17 cellular contexts compared by ENCODE assay signal in genomic region chr1:10973956-10974881, GRCh38. TPM values are rescaled to one million over a fixed set of nuclear protein-coding genes. Genes with fewer than 3 reads are reported as not detected.
DNase-seq lines count a peak whose midpoint lies in the region; ATAC-seq and TF ChIP-seq lines count a peak whose summit lies in the region.
"Had no signal": no experiment of that assay in that cellular context is flagged by ENCODE, and none has a peak within 500 bp of the region (broad histone marks: within the 10 kb centered on the region; RNA-seq: fewer than 3 reads in every experiment).

No MANE protein-coding gene starts in this region.

- no peak for TF ChIP-seq CTCF in mammary epithelial cell (conservative IDR thresholded peaks at IDR 0.05 in 1 of 2, IDR thresholded peaks at IDR 0.05 in 1 of 2; ENCODE audit: extremely low read depth in 1 of 2, insufficient read depth in 1 of 2, low read depth in 1 of 2, low read length in 2 of 2)

- no peak overlapping the region for H2BK120ac ChIP-seq in neuronal stem cell (ENCODE audit: low read depth, low read length)

- H3K79me1 ChIP-seq in neuronal stem cell (ENCODE audit: low read depth, low read length), result no peaks in the 10 kb centered on the region

- peak overlapping the region; percentile 92 for H3K18ac ChIP-seq in neuronal stem cell (ENCODE audit: low read length)

- H3K9me3 ChIP-seq in mammary epithelial cell (replicated peaks; ENCODE audit: insufficient read depth, low read length) (no peaks in the 10 kb centered on the region), neuronal stem cell (replicated peaks in 1 of 2; ENCODE audit: control insufficient read depth in 2 of 2, insufficient read depth in 1 of 2, low read depth in 1 of 2, low read length in 2 of 2) (peaks cover 0 to 9% of the 10 kb centered on the region in 2 donors)
- H3K9me3 ChIP-seq: Caco-2 had no signal

- peak; percentile 12 for ATAC-seq in Right ventricle myocardium inferior
- ATAC-seq in Right ventricle myocardium superior (ENCODE audit: poor library complexity), result no peak
- ATAC-seq in HG03457 (IDR thresholded peaks at IDR 0.05; ENCODE audit: unreplicated experiment), result no peak
- no peak for ATAC-seq in HG03280 (IDR thresholded peaks at IDR 0.05; ENCODE audit: unreplicated experiment)

- H2AK5ac ChIP-seq in neuronal stem cell (ENCODE audit: low read depth, low read length), result no peak overlapping the region

- dilution Hi-C loops in mammary epithelial cell (cut with HindIII; ENCODE audit: low sequenced_read_pairs), result no loop called here

- peaks cover 29% of the 10 kb centered on the region for H3K4me1 ChIP-seq in mammary epithelial cell (ENCODE audit: insufficient read depth, low read length)
- peaks cover 16 to 24% of the 10 kb centered on the region in 2 donors for H3K4me1 ChIP-seq in neuronal stem cell (ENCODE audit: control insufficient read depth in 2 of 2, insufficient read depth in 1 of 2, low read depth in 1 of 2, low read length in 2 of 2)
- H3K4me1 ChIP-seq: Caco-2 had no signal

- WGBS in mammary epithelial cell (ENCODE audit: low coverage, missing lambda C conversion rate), result 45% methylated on average over 14 of the region's 17 CpGs
- WGBS in neuronal stem cell (ENCODE audit: extremely low coverage in 2 of 2, insufficient read length in 2 of 2, insufficient replicate concordance in 1 of 2), 2 donors, result no CpG with 5 or more reads among the region's 17 CpGs

- H2BK12ac ChIP-seq in neuronal stem cell (ENCODE audit: low read length), result peak overlapping the region; percentile 79

- no peaks in the 10 kb centered on the region for H3K27me3 ChIP-seq in mammary epithelial cell (ENCODE audit: insufficient read depth, low read length)
- H3K27me3 ChIP-seq in neuronal stem cell (ENCODE audit: control insufficient read depth in 3 of 3, insufficient read depth in 3 of 3, low read depth in 1 of 3, low read length in 3 of 3), result peaks cover 0 to 4% (median 0%) of the 10 kb centered on the region in 3 experiments

- H3K4me2 ChIP-seq in mammary epithelial cell (ENCODE audit: insufficient read depth, low read depth, low read length) (no peak overlapping the region), neuronal stem cell (ENCODE audit: insufficient read depth, low read length, poor library complexity, severe bottlenecking) (no peak overlapping the region)
- H3K4me2 ChIP-seq: GM23338, PC-9 had no signal

- H2AFZ ChIP-seq in mammary epithelial cell (ENCODE audit: low read depth, low read length) (peak overlapping the region; percentile 1), neuronal stem cell (ENCODE audit: low read length) (peak overlapping the region; percentile 53)
- H2AFZ ChIP-seq: GM23338, PC-9 had no signal

- H3K9ac ChIP-seq in mammary epithelial cell (ENCODE audit: insufficient read depth, low read length) (no peak overlapping the region), neuronal stem cell (ENCODE audit: low read depth, low read length, poor library complexity) (no peak overlapping the region)

- peak overlapping the region; percentile 81 for H4K91ac ChIP-seq in neuronal stem cell (ENCODE audit: low read depth, low read length, poor library complexity)

- H3K23ac ChIP-seq in neuronal stem cell (ENCODE audit: low read depth, low read length, poor library complexity), result no peak overlapping the region

- BruUV-seq in mammary epithelial cell (replicated peaks; lab: Mats Ljungman, UMichigan), result no TSS peak

- no peaks in the 10 kb centered on the region for H3K36me3 ChIP-seq in mammary epithelial cell (ENCODE audit: insufficient read depth, low read length)
- H3K36me3 ChIP-seq in neuronal stem cell (replicated peaks in 1 of 2; ENCODE audit: control insufficient read depth in 2 of 2, insufficient read depth in 2 of 2, low read length in 2 of 2), result no peaks in the 10 kb centered on the region

- H2BK5ac ChIP-seq in neuronal stem cell (ENCODE audit: low read length), result no peak overlapping the region

- no peak overlapping the region for H3K27ac ChIP-seq in mammary epithelial cell (ENCODE audit: insufficient read depth, low read depth, low read length)
- H3K27ac ChIP-seq in neuronal stem cell (replicated peaks; ENCODE audit: low read length), result no peak overlapping the region
- H3K27ac ChIP-seq: PC-9 had no signal

- CTCF ChIA-PET in mammary epithelial cell (lab: Charles Lee; ENCODE audit: low non-redundant PET), result no interaction called here

- H4K8ac ChIP-seq in neuronal stem cell (ENCODE audit: low read depth, low read length), result peak overlapping the region; percentile 31

- no peaks in the 10 kb centered on the region for H4K20me1 ChIP-seq in mammary epithelial cell (ENCODE audit: insufficient read depth, low read length)

- no peak for DNase-seq in Right ventricle myocardium inferior (ENCODE audit: missing footprints)
- no peak for DNase-seq in Right ventricle myocardium superior
- no peak for DNase-seq in mammary epithelial cell
- no peak for DNase-seq in neuronal stem cell (ENCODE audit: low spot score)
- no peak for DNase-seq in NCI-H1092 treated with DMSO at 0.1 percent for 48 hours (lab: John Stamatoyannopoulos, UW)
- DNase-seq in SKM-1 treated with dmso at 0.1 percent for 144 hours (lab: John Stamatoyannopoulos, UW; ENCODE audit: unreplicated experiment), result no peak
- DNase-seq: 8988T; Caco-2; CD4-positive, alpha-beta T cell; GDM1; NCI-H1105 treated with DMSO at 0.1 percent for 48 hours; NCI-H1694; PC-9 had no signal

- no peak overlapping the region for H3K4me3 ChIP-seq in mammary epithelial cell (replicated peaks in 1 of 3; ENCODE audit: insufficient read depth in 1 of 3, low read depth in 2 of 3, low read length in 3 of 3)
- no peak overlapping the region for H3K4me3 ChIP-seq in neuronal stem cell (ENCODE audit: low read length in 2 of 2)
- H3K4me3 ChIP-seq: GM23338, K562, PC-9 had no signal

- H3K4ac ChIP-seq in neuronal stem cell (ENCODE audit: low read length), result no peak overlapping the region

- in situ Hi-C loops in mammary epithelial cell (cut with MboI; ENCODE audit: low sequenced_read_pairs in 2 of 2), result no loop called here

- intact Hi-C loops in Right ventricle myocardium inferior (cut with DNase I) (no loop called here), Right ventricle myocardium superior (cut with DNase I) (no loop called here), mammary epithelial cell (cut with micrococcal nuclease) (no loop called here)

- peak overlapping the region; percentile 92 for H2BK15ac ChIP-seq in neuronal stem cell (ENCODE audit: low read length)

- no peak overlapping the region for H3K14ac ChIP-seq in neuronal stem cell (ENCODE audit: low read length)

- H3K79me2 ChIP-seq in mammary epithelial cell (ENCODE audit: insufficient read depth, low read length), result no peaks in the 10 kb centered on the region

RNA-seq across cellular contexts. Expression of gene TARDBP, which starts 38.2 kb away (rescaled TPM):
- 107 TPM for total RNA-seq in Right ventricle myocardium inferior
- total RNA-seq in Right ventricle myocardium superior, result 106 TPM
- total RNA-seq in mammary epithelial cell, result 100 to 1,000 TPM in 1 of 2 donors, 10 to 100 TPM in 1; 32.2 to 122 TPM
- 88.6 TPM for polyA plus RNA-seq in mammary epithelial cell
- 241 TPM for polyA minus RNA-seq in mammary epithelial cell
- polyA plus RNA-seq in neuronal stem cell (2013, experiment 1 of 2), result 260 TPM
- polyA plus RNA-seq in neuronal stem cell (2013, experiment 2 of 2), result 261 TPM
